Comparison of ENCODE assay signal across 9 cellular contexts in genomic region chr3:49454457-49454856, GRCh38. TPM values are rescaled to one million over a fixed set of nuclear protein-coding genes. Genes with fewer than 3 reads are reported as not detected.
A peak's percentile ranks its signal among the peaks of the same experiment; 100 is the strongest.
DNase-seq lines count a peak whose midpoint lies in the region; ATAC-seq, FAIRE-seq and TF ChIP-seq lines count a peak whose summit lies in the region.
"Had no signal": no experiment of that assay in that cellular context is flagged by ENCODE, and none has a peak within 500 bp of the region (broad histone marks: within the 10 kb centered on the region; RNA-seq: fewer than 3 reads in every experiment).

No MANE protein-coding gene starts in this region.

- H3K4me3 Mint-ChIP-seq in stimulated activated effector memory CD8-positive, alpha-beta T cell treated with anti-CD3 and anti-CD28 coated beads, Interleukin-12 subunit alpha, Interleukin-12 subunit beta, amount 100 ng/mL, for 72 hours = no peak overlapping the region

- no peaks in the 10 kb centered on the region for H3K27me3 ChIP-seq in heart left ventricle

- H3K36me3 Mint-ChIP-seq in stimulated activated effector memory CD8-positive, alpha-beta T cell treated with anti-CD3 and anti-CD28 coated beads, Interleukin-12 subunit alpha, Interleukin-12 subunit beta, amount 100 ng/mL, for 72 hours = no peaks in the 10 kb centered on the region

- intact Hi-C loops in heart left ventricle (cut with DNase I) = loop anchor here in 1 of 10 donors (10.0 kb wide), 1 partner anchor 300 kb away; no protein-coding TSS in a partner anchor

- DNase-seq in NCI-H748 (lab: John Stamatoyannopoulos, UW; ENCODE audit: unreplicated experiment) (peak; percentile 37), NCI-H748 treated with DMSO at 0.1 percent for 48 hours (lab: John Stamatoyannopoulos, UW) (no peak), RCC 7860 (ENCODE audit: low spot score) (peak; percentile 9), heart left ventricle (peak in 4 of 5 donors; percentile 18 to 55 (median 42)), anterior cingulate cortex (lab: John Stamatoyannopoulos, UW) (no peak)
- no peak for DNase-seq in stimulated activated effector memory CD8-positive, alpha-beta T cell treated with anti-CD3 and anti-CD28 coated beads, Interleukin-12 subunit alpha, Interleukin-12 subunit beta, amount 100 ng/mL, for 72 hours (ENCODE audit: low spot score in 2 of 2)
- DNase-seq: NCI-H446 had no signal

- H3K4me1 Mint-ChIP-seq in stimulated activated effector memory CD8-positive, alpha-beta T cell treated with anti-CD3 and anti-CD28 coated beads, Interleukin-12 subunit alpha, Interleukin-12 subunit beta, amount 100 ng/mL, for 72 hours = no peaks in the 10 kb centered on the region

- H3K4me3 ChIP-seq in heart left ventricle = no peak overlapping the region

- ATAC-seq in heart left ventricle (peak; percentile 53 to 81 (median 68)), HG03139 (IDR thresholded peaks at IDR 0.05; ENCODE audit: unreplicated experiment) (no peak), HG03175 (IDR thresholded peaks at IDR 0.05; ENCODE audit: unreplicated experiment) (no peak)
- ATAC-seq in stimulated activated effector memory CD8-positive, alpha-beta T cell treated with anti-CD3 and anti-CD28 coated beads, Interleukin-12 subunit alpha, Interleukin-12 subunit beta, amount 100 ng/mL, for 72 hours = peak; percentile 45

- no peak for TF ChIP-seq POLR2A in heart left ventricle (IDR thresholded peaks at IDR 0.05)

- WGBS in heart left ventricle, 4 donors = 66 to 91% (median 82%) methylated on average over 2 of the region's 2 CpGs

- no peak for FAIRE-seq in RCC 7860 (lab: Jason Lieb, UNC)

- peaks cover 0 to 28% (median 14%) of the 10 kb centered on the region in 12 donors for H3K4me1 ChIP-seq in heart left ventricle

- H3K27ac Mint-ChIP-seq in stimulated activated effector memory CD8-positive, alpha-beta T cell treated with anti-CD3 and anti-CD28 coated beads, Interleukin-12 subunit alpha, Interleukin-12 subunit beta, amount 100 ng/mL, for 72 hours = no peak overlapping the region

- H3K9me3 Mint-ChIP-seq in stimulated activated effector memory CD8-positive, alpha-beta T cell treated with anti-CD3 and anti-CD28 coated beads, Interleukin-12 subunit alpha, Interleukin-12 subunit beta, amount 100 ng/mL, for 72 hours = no peaks in the 10 kb centered on the region

- H3K9me3 ChIP-seq in heart left ventricle = no peaks in the 10 kb centered on the region

- H3K36me3 ChIP-seq in heart left ventricle = no peaks in the 10 kb centered on the region

- peak overlapping the region in 7 of 12 donors; percentile 6 to 74 (median 59) for H3K27ac ChIP-seq in heart left ventricle

- TF ChIP-seq CTCF in heart left ventricle (IDR thresholded peaks at IDR 0.05) = peak in 11 of 12 donors; percentile 8 to 54 (median 36)

RNA-seq across cellular contexts. Expression of gene DAG1, which starts 15.6 kb away (rescaled TPM):
- total RNA-seq in heart left ventricle = 100 to 1,000 TPM; 122 to 218 (median 141) TPM
- 100 to 1,000 TPM in 1 of 2 donors, 10 to 100 TPM in 1; 39.9 to 124 TPM for polyA plus RNA-seq in heart left ventricle

RNA-seq across cellular contexts. Expression of gene NICN1, which starts 25.3 kb away (rescaled TPM):
- 10 to 100 TPM in 7 of 9 donors, 1 to 10 TPM in 2; 4.7 to 21.0 (median 18.8) TPM for total RNA-seq in heart left ventricle
- 10 to 100 TPM in 1 of 2 donors, 1 to 10 TPM in 1; 8.2 to 11.8 TPM for polyA plus RNA-seq in heart left ventricle

RNA-seq across cellular contexts. Expression of gene AMT, which starts 32.2 kb away (rescaled TPM):
- total RNA-seq in heart left ventricle = 10 to 100 TPM; 10.3 to 39.9 (median 21.5) TPM
- 10 to 100 TPM in 1 of 2 donors, 1 to 10 TPM in 1; 3.5 to 13.1 TPM for polyA plus RNA-seq in heart left ventricle

RNA-seq across cellular contexts. Expression of gene TCTA, which starts 42.2 kb away (rescaled TPM):
- total RNA-seq in heart left ventricle = 10 to 100 TPM; 13.2 to 25.3 (median 16.7) TPM
- polyA plus RNA-seq in heart left ventricle = 10 to 100 TPM; 13.1 to 19.1 TPM

RNA-seq across cellular contexts. Expression of gene RHOA, which starts 42.7 kb away (rescaled TPM):
- total RNA-seq in heart left ventricle = 100 to 1,000 TPM; 224 to 479 (median 291) TPM
- 100 to 1,000 TPM; 106 to 406 TPM for polyA plus RNA-seq in heart left ventricle

Comparison
In these comparisons a context has a peak if more than half of its experiments do, and no peak if none do; other contexts are left out.
1. DNase-seq: peak in NCI-H748 (single experiment), RCC 7860 (single experiment) and heart left ventricle (4 of 5); none in NCI-H748 treated with DMSO at 0.1 percent for 48 hours (single experiment), stimulated activated effector memory CD8-positive, alpha-beta T cell treated with anti-CD3 and anti-CD28 coated beads, Interleukin-12 subunit alpha, Interleukin-12 subunit beta, amount 100 ng/mL, for 72 hours (0 of 2) and anterior cingulate cortex (0 of 58).
2. ATAC-seq: peak in heart left ventricle (4 of 4) and stimulated activated effector memory CD8-positive, alpha-beta T cell treated with anti-CD3 and anti-CD28 coated beads, Interleukin-12 subunit alpha, Interleukin-12 subunit beta, amount 100 ng/mL, for 72 hours (single experiment); none in HG03139 (single experiment) and HG03175 (single experiment).